In the genomic region with DNA sequence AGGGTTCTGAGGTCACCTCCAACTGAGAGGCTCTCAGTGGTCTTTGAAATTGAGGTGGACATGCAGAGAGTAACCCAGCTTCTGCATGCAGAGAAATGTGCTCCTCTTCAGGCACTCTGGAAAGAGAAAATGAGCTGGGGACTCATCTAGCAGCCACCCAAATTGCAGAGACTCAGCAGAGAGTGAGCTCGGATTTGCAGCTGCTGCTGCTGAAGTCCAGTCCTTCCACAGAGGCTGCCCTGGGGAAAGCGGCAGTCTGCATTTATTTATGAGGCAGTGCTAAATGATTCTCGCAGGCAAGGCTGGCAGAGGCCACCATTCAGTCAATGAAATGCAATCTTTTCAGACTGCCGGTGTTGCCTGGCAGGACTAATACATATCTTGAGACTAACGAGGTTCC, we compare ENCODE assay signal across 21 cellular contexts.
"Had no signal": no experiment of that assay in that cellular context is flagged by ENCODE, and none has a peak within 500 bp of the region (broad histone marks: within the 10 kb centered on the region; RNA-seq: fewer than 3 reads in every experiment).

No MANE protein-coding gene starts in this region.

- H3K36me3 Mint-ChIP-seq: activated naive CD4-positive, alpha-beta T cell treated with anti-CD3 and anti-CD28 coated beads, Interleukin-2, amount 50 U/mL, for 24 hours; memory B cell; naive thymus-derived CD4-positive, alpha-beta T cell; T-cell had no signal

- ATAC-seq: body of pancreas; foreskin keratinocyte; left ventricle myocardium superior; mucosa of descending colon; naive thymus-derived CD4-positive, alpha-beta T cell; T-cell; upper lobe of right lung had no signal

- H3K27ac Mint-ChIP-seq: activated naive CD4-positive, alpha-beta T cell treated with anti-CD3 and anti-CD28 coated beads, Interleukin-2, amount 50 U/mL, for 24 hours; dendritic cell treated with granulocyte-macrophage colony-stimulating factor and Interleukin-4, amounts not matched to agents 40 ng/mL and 50 ng/mL, for 4 days; memory B cell; naive thymus-derived CD4-positive, alpha-beta T cell; progenitor cell of endocrine pancreas; stimulated activated naive CD8-positive, alpha-beta T cell treated with anti-CD3 and anti-CD28 coated beads, Interleukin-15, Interleukin-2, amounts not matched to agents 100 ng/mL and 50 ng/mL, for 24 hours; T-cell had no signal

- H3K4me1 Mint-ChIP-seq: activated naive CD4-positive, alpha-beta T cell treated with anti-CD3 and anti-CD28 coated beads, Interleukin-2, amount 50 U/mL, for 24 hours; T-cell had no signal

- H3K27me3 Mint-ChIP-seq: activated naive CD4-positive, alpha-beta T cell treated with anti-CD3 and anti-CD28 coated beads, Interleukin-2, amount 50 U/mL, for 24 hours; naive thymus-derived CD4-positive, alpha-beta T cell; progenitor cell of endocrine pancreas; stimulated activated naive CD8-positive, alpha-beta T cell treated with anti-CD3 and anti-CD28 coated beads, Interleukin-15, Interleukin-2, amounts not matched to agents 100 ng/mL and 50 ng/mL, for 24 hours; T-cell had no signal

- H3K9me3 Mint-ChIP-seq: activated naive CD4-positive, alpha-beta T cell treated with anti-CD3 and anti-CD28 coated beads, Interleukin-2, amount 50 U/mL, for 24 hours; dendritic cell treated with granulocyte-macrophage colony-stimulating factor and Interleukin-4, amounts not matched to agents 40 ng/mL and 50 ng/mL, for 4 days; memory B cell; stimulated activated naive CD8-positive, alpha-beta T cell treated with anti-CD3 and anti-CD28 coated beads, Interleukin-15, Interleukin-2, amounts not matched to agents 100 ng/mL and 50 ng/mL, for 24 hours had no signal

- H3K4me3 Mint-ChIP-seq: activated naive CD4-positive, alpha-beta T cell treated with anti-CD3 and anti-CD28 coated beads, Interleukin-2, amount 50 U/mL, for 24 hours; dendritic cell treated with granulocyte-macrophage colony-stimulating factor and Interleukin-4, amounts not matched to agents 40 ng/mL and 50 ng/mL, for 4 days; memory B cell; naive thymus-derived CD4-positive, alpha-beta T cell; stimulated activated naive CD8-positive, alpha-beta T cell treated with anti-CD3 and anti-CD28 coated beads, Interleukin-15, Interleukin-2, amounts not matched to agents 100 ng/mL and 50 ng/mL, for 24 hours; T-cell had no signal

- DNase-seq: activated CD4-positive, alpha-beta T cell treated with anti-CD3 and anti-CD28 coated beads for 1 hour; activated CD4-positive, alpha-beta T cell treated with anti-CD3 and anti-CD28 coated beads, Interleukin-2, amount 50 U/mL, for 1 hour; activated gamma-delta T cell treated with Interleukin-2 at 50 U/mL for 16 hours; activated T-cell treated with anti-CD3 and anti-CD28 coated beads, Interleukin-2, amount 50 U/mL, for 1 hour; body of pancreas; effector CD4-positive, alpha-beta T cell; foreskin keratinocyte; left ventricle myocardium superior; mucosa of descending colon; naive thymus-derived CD4-positive, alpha-beta T cell; spleen; stimulated activated CD4-positive, alpha-beta T cell treated with anti-CD3 and anti-CD28 coated beads, Interleukin-4, amount 100 ng/mL, for 24 hours; T-cell; thyroid gland; upper lobe of right lung; WERI-Rb-1 had no signal
